ENCODE assay signal across 12 cellular contexts in the genomic region with DNA sequence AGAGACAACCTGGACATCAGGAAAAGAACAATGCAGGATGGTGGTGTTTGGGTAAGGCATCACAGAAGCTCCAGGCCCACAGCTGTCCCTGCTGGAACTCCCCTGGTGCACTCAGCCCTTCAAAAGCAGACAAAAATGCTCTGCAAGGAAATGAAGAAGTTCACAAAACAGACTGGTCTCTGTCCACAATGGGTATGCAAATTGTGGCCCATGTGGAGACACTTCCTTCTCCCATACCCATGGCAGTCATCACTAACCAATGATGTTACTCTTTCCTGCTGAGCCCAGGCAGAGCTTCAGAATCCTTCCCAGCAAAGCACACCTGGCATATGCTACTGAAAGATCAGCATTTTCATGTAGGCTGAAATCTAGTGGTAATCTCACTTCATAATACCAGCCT. TPM values are rescaled to one million over a fixed set of nuclear protein-coding genes. Genes with fewer than 3 reads are reported as not detected.
DNase-seq lines count a peak whose midpoint lies in the region; ATAC-seq and TF ChIP-seq lines count a peak whose summit lies in the region.
"Had no signal": no experiment of that assay in that cellular context is flagged by ENCODE, and none has a peak within 500 bp of the region (broad histone marks: within the 10 kb centered on the region; RNA-seq: fewer than 3 reads in every experiment).

No MANE protein-coding gene starts in this region.

- ATAC-seq in GM18511 (IDR thresholded peaks at IDR 0.05; ENCODE audit: unreplicated experiment) (peak; percentile 78), GM21529 (IDR thresholded peaks at IDR 0.05; ENCODE audit: unreplicated experiment) (peak; percentile 67), HG03108 (IDR thresholded peaks at IDR 0.05; ENCODE audit: unreplicated experiment) (peak; percentile 68), activated B cell treated with CpG ODN at 0.5 μM for 24 hours (ENCODE audit: low read depth) (peak; percentile 62)
- ATAC-seq: CD8-positive, alpha-beta T cell; right cardiac atrium had no signal

- H3K4me3 Mint-ChIP-seq in activated B cell treated with CpG ODN at 0.5 μM for 24 hours = no peak overlapping the region
- H3K4me3 Mint-ChIP-seq: CD8-positive, alpha-beta T cell had no signal

- TF ChIP-seq CTCF in activated B cell treated with CpG ODN at 0.5 μM for 24 hours (IDR thresholded peaks at IDR 0.05) (no peak), colonic mucosa (IDR thresholded peaks at IDR 0.05) (no peak)

- intact Hi-C loops in activated B cell treated with CpG ODN at 0.5 μM for 24 hours (cut with micrococcal nuclease) (no loop called here), colonic mucosa (cut with DNase I) (no loop called here)

- POLR2A ChIA-PET in activated B cell treated with CpG ODN at 0.5 μM for 24 hours (lab: Charles Lee) = interaction anchor here (0.6 to 1.7 kb wide), 3 partner anchors 10 to 24 kb away, joined by 3 to 6 read pairs (median 3); no protein-coding TSS in a partner anchor

- H3K9me3 Mint-ChIP-seq in activated B cell treated with CpG ODN at 0.5 μM for 24 hours = no peaks in the 10 kb centered on the region
- H3K9me3 Mint-ChIP-seq: CD8-positive, alpha-beta T cell had no signal

- H3K27me3 ChIP-seq in colonic mucosa = no peaks in the 10 kb centered on the region

- no peaks in the 10 kb centered on the region for H3K27me3 Mint-ChIP-seq in activated B cell treated with CpG ODN at 0.5 μM for 24 hours

- no peaks in the 10 kb centered on the region for H3K4me1 ChIP-seq in colonic mucosa

- no peaks in the 10 kb centered on the region for H3K36me3 ChIP-seq in colonic mucosa

- H3K36me3 Mint-ChIP-seq in activated B cell treated with CpG ODN at 0.5 μM for 24 hours (ENCODE audit: low read depth) = no peaks in the 10 kb centered on the region
- H3K36me3 Mint-ChIP-seq: CD8-positive, alpha-beta T cell had no signal

- no peak overlapping the region for H3K9ac ChIP-seq in colonic mucosa (ENCODE audit: low read depth in 2 of 2, low read length in 2 of 2)

- DNase-seq in activated B cell treated with CpG ODN at 0.5 μM for 24 hours = no peak
- no peak for DNase-seq in midbrain (lab: John Stamatoyannopoulos, UW)
- DNase-seq in colonic mucosa = no peak
- no peak for DNase-seq in AG08396 (ENCODE audit: low spot score)
- DNase-seq in activated CD4-positive, alpha-beta T cell treated with anti-CD3 and anti-CD28 coated beads, Interleukin-2, amount 50 U/mL, for 48 hours = no peak
- DNase-seq: activated CD8-positive, alpha-beta memory T cell treated with anti-CD3 and anti-CD28 coated beads, Interleukin-2, amount 50 U/mL, for 48 hours; CD8-positive, alpha-beta T cell; NCI-H146; right cardiac atrium had no signal

- CTCF ChIA-PET in activated B cell treated with CpG ODN at 0.5 μM for 24 hours (lab: Charles Lee) = interaction anchor here (1.3 to 2.2 kb wide), 2 partner anchors 48 to 55 kb away, joined by 3 to 6 read pairs; partner anchors contain the start of gene FAM50B

- no peak overlapping the region for H3K4me3 ChIP-seq in colonic mucosa

- H3K9me3 ChIP-seq in colonic mucosa = no peaks in the 10 kb centered on the region

- H3K4me1 Mint-ChIP-seq in activated B cell treated with CpG ODN at 0.5 μM for 24 hours = peaks cover 52% of the 10 kb centered on the region

- H3K27ac ChIP-seq in colonic mucosa = no peak overlapping the region

- peak overlapping the region; percentile 66 for H3K27ac Mint-ChIP-seq in activated B cell treated with CpG ODN at 0.5 μM for 24 hours
- H3K27ac Mint-ChIP-seq: CD8-positive, alpha-beta T cell had no signal

RNA-seq across cellular contexts. Expression of gene PXDC1, which starts 42.6 kb away (rescaled TPM):
- 3.8 and 3.9 TPM in 2 replicates for total RNA-seq in activated B cell treated with CpG ODN at 0.5 μM for 24 hours
- 1 to 10 TPM; 1.7 to 8.8 TPM for total RNA-seq in colonic mucosa

RNA-seq across cellular contexts. Expression of gene FAM50B, which starts 55.1 kb away (rescaled TPM):
- 7.6 and 8.1 TPM in 2 replicates for total RNA-seq in activated B cell treated with CpG ODN at 0.5 μM for 24 hours
- total RNA-seq in colonic mucosa = 1 to 10 TPM; 3.2 to 3.9 TPM
